ENCODE assay signal across 1 cellular context in genomic region chr6:56538851-56539250, GRCh38.
TF ChIP-seq lines count a peak whose summit lies in the region.

No MANE protein-coding gene starts in this region.

TF ChIP-seq in K562, 482 proteins besides CTCF, POLR2A, EP300 and RAD21 (continued from another document):
- no peak for TF ChIP-seq ZBTB26 (CRISPR knock-in tag; IDR thresholded peaks at IDR 0.05)
- TF ChIP-seq NR4A1 (CRISPR knock-in tag; IDR thresholded peaks at IDR 0.05), result no peak
- TF ChIP-seq NR4A1 (tag; IDR thresholded peaks at IDR 0.05), result no peak
